In genomic region chrX:69718102-69718501, GRCh38 we compare ENCODE assay signal across 32 cellular contexts.
"Had no signal": no experiment of that assay in that cellular context is flagged by ENCODE, and none has a peak within 500 bp of the region (broad histone marks: within the 10 kb centered on the region; RNA-seq: fewer than 3 reads in every experiment).

No MANE protein-coding gene starts in this region.

- H3K9me3 ChIP-seq: neutrophil, suprapubic skin, testis, transverse colon had no signal

- DNase-seq: naive thymus-derived CD8-positive, alpha-beta T cell; nephron progenitor cell; nucleus accumbens; posterior cingulate gyrus; psoas muscle; right cardiac atrium; spleen; stimulated activated CD4-positive, alpha-beta T cell treated with anti-CD3 and anti-CD28 coated beads, Interleukin-12 subunit alpha, Interleukin-12 subunit beta, amount 100 ng/mL, for 4 hours; stimulated activated CD4-positive, alpha-beta T cell treated with anti-CD3 and anti-CD28 coated beads, Interleukin-1b, Interleukin-23, amount 100 ng/mL, for 48 hours; stimulated activated CD4-positive, alpha-beta T cell treated with anti-CD3 and anti-CD28 coated beads, Interleukin-4, amount 100 ng/mL, for 1 hour; stimulated activated CD4-positive, alpha-beta T cell treated with anti-CD3 and anti-CD28 coated beads, Interleukin-4, amount 100 ng/mL, for 4 hours; stimulated activated CD8-positive, alpha-beta memory T cell treated with anti-CD3 and anti-CD28 coated beads, Interleukin-4, amount 100 ng/mL, for 48 hours; stimulated activated naive CD4-positive, alpha-beta T cell; stimulated activated naive CD8-positive, alpha-beta T cell treated with anti-CD3 and anti-CD28 coated beads, Interleukin-15, amount 100 ng/mL, for 72 hours; stimulated activated naive CD8-positive, alpha-beta T cell treated with anti-CD3 and anti-CD28 coated beads, Interleukin-15, Interleukin-2, amounts not matched to agents 100 U/mL and 50 U/mL, for 24 hours; substantia nigra; testis; tibial artery; transverse colon had no signal

- FAIRE-seq: urothelium cell line had no signal

- H3K27ac ChIP-seq: neutrophil, parathyroid adenoma, psoas muscle, skin epidermis, spleen, suprapubic skin, testis, tibial artery, transverse colon, vagina had no signal

- H2AFZ ChIP-seq: parathyroid adenoma had no signal

- H3K4me1 Mint-ChIP-seq: naive thymus-derived CD8-positive, alpha-beta T cell; nephron progenitor cell; neural crest cell; stimulated activated memory B cell treated with anti-CD40 and anti-IgM and Interleukin-4, amounts not matched to agents 10 μg/mL and 1 μg/mL and 100 μg/mL, for 72 hours; stimulated activated naive CD8-positive, alpha-beta T cell treated with anti-CD3 and anti-CD28 coated beads, Interleukin-15, amount 100 ng/mL, for 72 hours had no signal

- H3K36me3 Mint-ChIP-seq: stimulated activated memory B cell treated with anti-CD40 and anti-IgM and Interleukin-4, amounts not matched to agents 10 μg/mL and 1 μg/mL and 100 μg/mL, for 72 hours; type B pancreatic cell had no signal

- ATAC-seq: naive thymus-derived CD8-positive, alpha-beta T cell; natural killer cell treated with Interleukin-12 subunit alpha and Interleukin-12 subunit beta and Interleukin-15 and Interleukin-18, amount 100 ng/mL, for 72 hours; psoas muscle; right cardiac atrium; sciatic nerve; stimulated activated memory B cell treated with anti-CD40 and anti-IgM and Interleukin-4, amounts not matched to agents 10 μg/mL and 1 μg/mL and 100 μg/mL, for 72 hours; stimulated activated naive CD8-positive, alpha-beta T cell treated with anti-CD3 and anti-CD28 coated beads, Interleukin-15, amount 100 ng/mL, for 72 hours; stimulated activated naive CD8-positive, alpha-beta T cell treated with anti-CD3 and anti-CD28 coated beads, Interleukin-15, Interleukin-2, amounts not matched to agents 100 U/mL and 50 U/mL, for 24 hours had no signal

- H3K4me2 ChIP-seq: smooth muscle cell had no signal

- H3K9ac ChIP-seq: parathyroid adenoma had no signal

- H3K36me3 ChIP-seq: neutrophil, spleen, suprapubic skin, tibial artery, transverse colon, vagina had no signal

- H3K4me3 Mint-ChIP-seq: naive thymus-derived CD8-positive, alpha-beta T cell; natural killer cell treated with Interleukin-12 subunit alpha and Interleukin-12 subunit beta and Interleukin-15 and Interleukin-18, amount 100 ng/mL, for 72 hours; nephron progenitor cell; neural crest cell; stimulated activated memory B cell treated with anti-CD40 and anti-IgM and Interleukin-4, amounts not matched to agents 10 μg/mL and 1 μg/mL and 100 μg/mL, for 72 hours; stimulated activated naive CD8-positive, alpha-beta T cell treated with anti-CD3 and anti-CD28 coated beads, Interleukin-15, amount 100 ng/mL, for 72 hours; type B pancreatic cell had no signal

- H3K27me3 ChIP-seq: neutrophil, spleen, suprapubic skin, testis, tibial artery, transverse colon, vagina had no signal

- H3K4me3 ChIP-seq: psoas muscle, skin epidermis, smooth muscle cell, spleen, suprapubic skin, testis, tibial artery, transverse colon, vagina had no signal

- H3K27ac Mint-ChIP-seq: naive thymus-derived CD8-positive, alpha-beta T cell; natural killer cell treated with Interleukin-12 subunit alpha and Interleukin-12 subunit beta and Interleukin-15 and Interleukin-18, amount 100 ng/mL, for 72 hours; nephron progenitor cell; progenitor cell of endocrine pancreas; stimulated activated memory B cell treated with anti-CD40 and anti-IgM and Interleukin-4, amounts not matched to agents 10 μg/mL and 1 μg/mL and 100 μg/mL, for 72 hours; stimulated activated naive CD8-positive, alpha-beta T cell treated with anti-CD3 and anti-CD28 coated beads, Interleukin-15, amount 100 ng/mL, for 72 hours; type B pancreatic cell had no signal

- H3K79me2 ChIP-seq: parathyroid adenoma had no signal

- H3K27me3 Mint-ChIP-seq: naive thymus-derived CD8-positive, alpha-beta T cell; progenitor cell of endocrine pancreas; stimulated activated memory B cell treated with anti-CD40 and anti-IgM and Interleukin-4, amounts not matched to agents 10 μg/mL and 1 μg/mL and 100 μg/mL, for 72 hours; stimulated activated naive CD8-positive, alpha-beta T cell treated with anti-CD3 and anti-CD28 coated beads, Interleukin-15, amount 100 ng/mL, for 72 hours; type B pancreatic cell had no signal

- H3K4me1 ChIP-seq: parathyroid adenoma, psoas muscle, spleen, suprapubic skin, testis, tibial artery, transverse colon, vagina had no signal
